8 cellular contexts compared by ENCODE assay signal in the genomic region with DNA sequence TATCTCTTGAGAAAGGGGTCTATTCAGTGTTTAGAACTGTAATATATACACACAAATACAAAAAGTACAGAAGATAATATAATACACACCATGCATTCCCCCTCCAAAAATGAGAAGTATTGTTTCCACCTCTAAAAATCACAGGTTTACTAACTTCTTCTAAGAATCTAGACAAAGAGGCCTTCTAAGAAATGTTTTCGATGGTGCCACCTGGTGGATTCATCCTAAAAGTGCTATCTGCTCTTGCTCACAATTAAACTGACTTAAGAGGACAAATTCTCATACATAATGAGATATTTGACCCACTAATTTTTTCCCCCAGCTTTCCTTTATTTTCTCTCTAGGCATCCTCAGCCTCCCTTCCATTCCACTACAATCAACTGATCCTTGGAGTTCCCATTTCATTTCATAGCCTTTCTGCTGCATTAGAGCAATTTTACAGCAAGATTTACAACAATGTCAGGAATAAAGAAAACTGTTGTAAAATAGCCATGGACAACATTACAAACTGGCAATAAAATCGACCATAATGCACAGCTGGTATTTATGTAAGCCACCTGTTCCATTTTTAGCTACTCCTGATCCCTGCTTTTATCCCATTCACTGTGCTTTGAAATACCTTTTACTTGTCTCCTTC.
DNase-seq lines count a peak whose midpoint lies in the region; ATAC-seq and TF ChIP-seq lines count a peak whose summit lies in the region.

No MANE protein-coding gene starts in this region.

- no peaks in the 10 kb centered on the region for H3K4me1 Mint-ChIP-seq in chondrocyte (ENCODE audit: low read depth)
- no peaks in the 10 kb centered on the region for H3K4me1 Mint-ChIP-seq in memory B cell

- H3K27me3 Mint-ChIP-seq in chondrocyte (ENCODE audit: low read depth) (no peaks in the 10 kb centered on the region), memory B cell (no peaks in the 10 kb centered on the region)

- H3K27ac Mint-ChIP-seq in chondrocyte (ENCODE audit: unreplicated experiment), result no peak overlapping the region
- no peak overlapping the region for H3K27ac Mint-ChIP-seq in memory B cell

- peak; percentile 8 for DNase-seq in activated T-cell treated with anti-CD3 and anti-CD28 coated beads for 24 hours (ENCODE audit: low read depth)
- no peak for DNase-seq in activated T-cell treated with anti-CD3 and anti-CD28 coated beads, Interleukin-2, amount 50 U/mL, for 48 hours
- peak; percentile 38 for DNase-seq in KG1 (lab: John Stamatoyannopoulos, UW)
- peak; percentile 73 for DNase-seq in RKO (ENCODE audit: low spot score)
- no peak for DNase-seq in chondrocyte (ENCODE audit: low spot score)
- peak; percentile 14 for DNase-seq in memory B cell (ENCODE audit: low spot score in 2 of 2)
- DNase-seq in HK-2 (ENCODE audit: unreplicated experiment), result no peak

- H3K4me3 Mint-ChIP-seq in chondrocyte (ENCODE audit: unreplicated experiment) (no peak overlapping the region), memory B cell (no peak overlapping the region)

- peaks cover 6% of the 10 kb centered on the region for H3K9me3 Mint-ChIP-seq in chondrocyte (ENCODE audit: low read depth)
- peaks cover 6% of the 10 kb centered on the region for H3K9me3 Mint-ChIP-seq in memory B cell

- peaks cover 4% of the 10 kb centered on the region for H3K36me3 Mint-ChIP-seq in chondrocyte (ENCODE audit: low read depth)
- H3K36me3 Mint-ChIP-seq in memory B cell, result peaks cover 2% of the 10 kb centered on the region

- ATAC-seq in memory B cell (ENCODE audit: low read depth), result no peak
- ATAC-seq in HG03521 (IDR thresholded peaks at IDR 0.05; ENCODE audit: unreplicated experiment), result no peak

- peak; percentile 87 for TF ChIP-seq CTCF in chondrocyte (IDR thresholded peaks at IDR 0.05)

Comparison
In these comparisons a context has a peak if more than half of its experiments do, and no peak if none do; other contexts are left out.
1. DNase-seq: peak in activated T-cell treated with anti-CD3 and anti-CD28 coated beads for 24 hours (single experiment), KG1 (single experiment), RKO (single experiment) and memory B cell (2 of 2); none in activated T-cell treated with anti-CD3 and anti-CD28 coated beads, Interleukin-2, amount 50 U/mL, for 48 hours (0 of 2), chondrocyte (single experiment) and HK-2 (single experiment).